9 cellular contexts compared by ENCODE assay signal in the genomic region with DNA sequence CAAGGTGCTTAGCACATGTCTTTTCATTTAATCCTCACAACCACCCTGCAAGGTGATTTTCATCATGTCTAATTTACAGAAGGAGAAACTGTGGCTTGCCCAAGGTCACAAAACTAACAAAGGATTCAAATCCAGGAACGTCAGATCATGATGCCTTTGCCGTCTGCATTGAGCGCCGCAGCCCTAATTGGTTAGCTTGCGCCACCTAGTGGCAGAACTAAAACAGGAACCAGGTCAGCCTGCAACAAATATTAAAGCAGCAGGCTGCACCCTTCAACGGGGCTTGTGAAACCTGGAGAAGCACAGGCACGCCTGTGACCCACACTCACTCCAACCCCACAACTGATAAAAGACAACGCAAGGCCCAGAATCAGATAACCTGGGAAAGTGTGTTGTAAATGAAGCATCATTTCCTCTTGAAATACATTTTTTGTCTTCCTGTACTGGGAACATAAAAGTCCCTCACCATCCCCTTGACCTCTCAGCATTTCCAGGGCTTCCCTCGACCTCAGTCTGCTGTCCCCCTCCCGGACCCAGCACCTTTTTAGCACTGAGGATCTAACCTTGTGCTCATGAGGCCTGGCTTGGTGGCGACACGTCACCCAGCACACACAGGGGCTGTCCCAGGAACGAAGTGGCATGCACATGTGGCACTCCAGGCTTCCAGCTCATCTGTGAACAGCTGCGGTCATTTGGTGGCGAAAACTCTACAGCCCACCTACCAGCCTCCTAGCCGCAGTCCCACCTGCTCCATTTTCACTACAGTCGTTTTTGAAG. TPM values are rescaled to one million over a fixed set of nuclear protein-coding genes. Genes with fewer than 3 reads are reported as not detected.
DNase-seq lines count a peak whose midpoint lies in the region; ATAC-seq and TF ChIP-seq lines count a peak whose summit lies in the region.
"Had no signal": no experiment of that assay in that cellular context is flagged by ENCODE, and none has a peak within 500 bp of the region (broad histone marks: within the 10 kb centered on the region; RNA-seq: fewer than 3 reads in every experiment).

No MANE protein-coding gene starts in this region.

- peaks cover 26 to 27% of the 10 kb centered on the region in 2 donors for H3K4me1 ChIP-seq in gastrocnemius medialis

- intact Hi-C loops in gastrocnemius medialis (cut with DNase I; ENCODE audit: low total_unique reads): loop anchor here (1.0 to 2.0 kb wide), 4 partner anchors 73 to 617 kb away; partner anchors contain the start of gene GALNT15

- H3K4me3 ChIP-seq in gastrocnemius medialis: no peak overlapping the region
- H3K4me3 ChIP-seq: BLaER1 had no signal

- H3K9me3 ChIP-seq in gastrocnemius medialis: no peaks in the 10 kb centered on the region
- H3K9me3 ChIP-seq: BLaER1 had no signal

- peak; percentile 53 for DNase-seq in NCI-H1436 (lab: John Stamatoyannopoulos, UW)
- DNase-seq in NCI-H1436 treated with DMSO at 0.1 percent for 48 hours (lab: John Stamatoyannopoulos, UW): no peak
- peak; percentile 43 for DNase-seq in NCI-H1417 treated with DMSO at 0.1 percent for 48 hours (lab: John Stamatoyannopoulos, UW)
- DNase-seq in T-helper 1 cell: peak; percentile 38 to 81 (median 66)
- peak in 52 of 56 donors; percentile 5 to 91 (median 56) for DNase-seq in amygdala (lab: John Stamatoyannopoulos, UW)
- peak; percentile 66 for DNase-seq in hepatic stellate cell (ENCODE audit: low spot score)
- DNase-seq in gastrocnemius medialis: peak; percentile 61 to 78

- in situ Hi-C loops in gastrocnemius medialis (cut with MboI; ENCODE audit: low sequenced_read_pairs in 4 of 4): loop anchor here (5.0 to 25.0 kb wide), 9 partner anchors 73 to 613 kb away; partner anchors contain the start of gene GALNT15 (in 1 of the 4)

- no peaks in the 10 kb centered on the region for H3K36me3 ChIP-seq in gastrocnemius medialis
- H3K36me3 ChIP-seq: BLaER1 had no signal

- TF ChIP-seq CTCF in gastrocnemius medialis (IDR thresholded peaks at IDR 0.05 in 4 of 5, conservative IDR thresholded peaks at IDR 0.05 in 1 of 5): peak; percentile 79 to 98 (median 95)

- no peak for TF ChIP-seq POLR2A in gastrocnemius medialis (IDR thresholded peaks at IDR 0.05)

- no peaks in the 10 kb centered on the region for H3K27me3 ChIP-seq in gastrocnemius medialis
- H3K27me3 ChIP-seq: BLaER1 had no signal

- peak; percentile 67 for ATAC-seq in HG02763 (IDR thresholded peaks at IDR 0.05; ENCODE audit: unreplicated experiment)
- peak; percentile 39 to 60 for ATAC-seq in gastrocnemius medialis

- H3K27ac ChIP-seq in gastrocnemius medialis: no peak overlapping the region
- H3K27ac ChIP-seq: BLaER1 had no signal

RNA-seq across cellular contexts. Expression of gene DPH3, which starts 17.3 kb away (rescaled TPM):
- 10 to 100 TPM; 40.3 to 66.6 (median 44.2) TPM for total RNA-seq in gastrocnemius medialis

RNA-seq across cellular contexts. Expression of gene OXNAD1, which starts 17.5 kb away (rescaled TPM):
- 10 to 100 TPM; 12.3 to 28.6 (median 17.1) TPM for total RNA-seq in gastrocnemius medialis
